20 cellular contexts compared by ENCODE assay signal in genomic region chr14:55316528-55316927, GRCh38. TPM values are rescaled to one million over a fixed set of nuclear protein-coding genes. Genes with fewer than 3 reads are reported as not detected.
DNase-seq lines count a peak whose midpoint lies in the region; ATAC-seq and TF ChIP-seq lines count a peak whose summit lies in the region.
"Had no signal": no experiment of that assay in that cellular context is flagged by ENCODE, and none has a peak within 500 bp of the region (broad histone marks: within the 10 kb centered on the region; RNA-seq: fewer than 3 reads in every experiment).

No MANE protein-coding gene starts in this region.

- TF ChIP-seq POLR2A in prostate gland (IDR thresholded peaks at IDR 0.05) (no peak), sigmoid colon (IDR thresholded peaks at IDR 0.05) (no peak)

- TF ChIP-seq EP300 in sigmoid colon (IDR thresholded peaks at IDR 0.05), result no peak

- TF ChIP-seq CTCF in VCaP (conservative IDR thresholded peaks at IDR 0.05) (no peak), prostate gland (IDR thresholded peaks at IDR 0.05) (no peak), sigmoid colon (IDR thresholded peaks at IDR 0.05) (no peak)

- H3K9me3 ChIP-seq in prostate gland (no peaks in the 10 kb centered on the region), sigmoid colon (peaks cover 0 to 5% (median 2%) of the 10 kb centered on the region in 4 donors)

- intact Hi-C loops in left colon (cut with DNase I, micrococcal nuclease), result no loop called here
- intact Hi-C loops in prostate gland (cut with DNase I), result no loop called here
- intact Hi-C loops in sigmoid colon (cut with DNase I), result no loop called here

- H3K36me3 ChIP-seq in prostate gland, result no peaks in the 10 kb centered on the region
- H3K36me3 ChIP-seq in sigmoid colon, result peaks cover 0 to 13% (median 0%) of the 10 kb centered on the region in 4 donors

- H3K4me1 ChIP-seq in prostate gland (replicated peaks), result peaks cover 4% of the 10 kb centered on the region
- no peaks in the 10 kb centered on the region for H3K4me1 ChIP-seq in sigmoid colon
- H3K4me1 ChIP-seq: SJSA1 had no signal

- H3K27me3 ChIP-seq in prostate gland (replicated peaks; ENCODE audit: insufficient read depth) (no peaks in the 10 kb centered on the region), sigmoid colon (no peaks in the 10 kb centered on the region)
- H3K27me3 ChIP-seq: body of pancreas, SJSA1 had no signal

- ATAC-seq in left colon, result peak; percentile 88
- ATAC-seq in GM18867 (IDR thresholded peaks at IDR 0.05; ENCODE audit: unreplicated experiment), result no peak
- ATAC-seq: body of pancreas, K562 had no signal

- H3K27ac ChIP-seq in VCaP (peak overlapping the region; percentile 97), prostate gland (peak overlapping the region; percentile 52 to 75), sigmoid colon (no peak overlapping the region)
- H3K27ac ChIP-seq: body of pancreas, GM23248, SJSA1 had no signal

- 37% methylated on average over 4 of the region's 4 CpGs for WGBS in prostate gland
- 15 to 71% methylated on average over 4 of the region's 4 CpGs for WGBS in sigmoid colon, 2 donors

- peak; percentile 37 for DNase-seq in Caki2 (ENCODE audit: low read depth)
- DNase-seq in left colon, result peak; percentile 56 to 83
- DNase-seq in prostate gland (ENCODE audit: low spot score), result peak; percentile 33
- DNase-seq in NCI-H1436 treated with DMSO at 0.1 percent for 48 hours (lab: John Stamatoyannopoulos, UW), result no peak
- DNase-seq in sigmoid colon, result no peak
- DNase-seq in activated CD8-positive, alpha-beta memory T cell treated with anti-CD3 and anti-CD28 coated beads for 24 hours, result no peak
- DNase-seq: activated CD8-positive, alpha-beta memory T cell treated with anti-CD3 and anti-CD28 coated beads, Interleukin-2, amount 50 U/mL, for 48 hours; CD4-positive, CD25-positive, alpha-beta regulatory T cell; GDM1; GM23248; MV-4-11; NCI-H187 treated with DMSO at 0.1 percent for 48 hours; NCI-H2227 treated with DMSO at 0.1 percent for 48 hours; NCI-H82; substantia nigra had no signal

- H3K4me3 ChIP-seq in prostate gland (no peak overlapping the region), sigmoid colon (no peak overlapping the region)
- H3K4me3 ChIP-seq: body of pancreas, GM23248, K562, SJSA1 had no signal

- in situ Hi-C loops in Caki2 (cut with HindIII; ENCODE audit: low pct_unique_long_range_greater_than_20kb, low sequenced_read_pairs), result no loop called here

RNA-seq across cellular contexts. Expression of gene FBXO34, which starts 45.3 kb away (rescaled TPM):
- total RNA-seq in Caki2 (2014; rRNA removed; shearing (Covaris generic); ENCODE audit: low replicate concordance), result 17.9 and 20.3 TPM in 2 replicates
- total RNA-seq in left colon, result 10 to 100 TPM; 76.2 to 81.9 TPM
- total RNA-seq in prostate gland, result 10 to 100 TPM; 37.8 to 73.3 TPM
- 10 to 100 TPM; 15.3 to 18.6 (median 17.5) TPM for total RNA-seq in sigmoid colon
- polyA plus RNA-seq in sigmoid colon, result 10 to 100 TPM; 21.9 to 36.0 (median 35.1) TPM

Comparison
In these comparisons a context has a peak if more than half of its experiments do, and no peak if none do; other contexts are left out.
1. DNase-seq: peak in Caki2 (single experiment), left colon (2 of 2) and prostate gland (single experiment); none in NCI-H1436 treated with DMSO at 0.1 percent for 48 hours (single experiment), sigmoid colon (single experiment) and activated CD8-positive, alpha-beta memory T cell treated with anti-CD3 and anti-CD28 coated beads for 24 hours (single experiment).
2. H3K27ac ChIP-seq: peak in VCaP (single experiment) and prostate gland (2 of 2); none in sigmoid colon (0 of 4).